11 cellular contexts compared by ENCODE assay signal in genomic region chr2:3179208-3179607, GRCh38.
A peak's percentile ranks its signal among the peaks of the same experiment; 100 is the strongest.
DNase-seq lines count a peak whose midpoint lies in the region; ATAC-seq, FAIRE-seq and TF ChIP-seq lines count a peak whose summit lies in the region.
"Had no signal": no experiment of that assay in that cellular context is flagged by ENCODE, and none has a peak within 500 bp of the region (broad histone marks: within the 10 kb centered on the region; RNA-seq: fewer than 3 reads in every experiment).

No MANE protein-coding gene starts in this region.

- intact Hi-C loops in Right ventricle myocardium superior (cut with DNase I) (no loop called here), left ventricle myocardium superior (cut with micrococcal nuclease) (no loop called here)

- ATAC-seq in Right ventricle myocardium superior (ENCODE audit: poor library complexity) = no peak
- no peak for ATAC-seq in left ventricle myocardium superior
- ATAC-seq: natural killer cell had no signal

- no peak overlapping the region for H3K4me3 Mint-ChIP-seq in type B pancreatic cell
- H3K4me3 Mint-ChIP-seq: natural killer cell had no signal

- H3K4me3 ChIP-seq in epithelial cell of proximal tubule (ENCODE audit: low read depth, low read length) = no peak overlapping the region

- DNase-seq in Right ventricle myocardium superior = peak; percentile 22
- DNase-seq in left ventricle myocardium superior = no peak
- DNase-seq in NCI-H1694 (lab: John Stamatoyannopoulos, UW) = peak; percentile 60
- no peak for DNase-seq in epithelial cell of proximal tubule (ENCODE audit: low read depth)
- no peak for DNase-seq in type B pancreatic cell (ENCODE audit: extremely low spot score, unreplicated experiment)
- DNase-seq in effector CD4-positive, alpha-beta T cell = no peak
- no peak for DNase-seq in foreskin melanocyte
- no peak for DNase-seq in H54 (ENCODE audit: insufficient read length, low spot score)
- DNase-seq: natural killer cell had no signal

- no peak for TF ChIP-seq POLR2A in H54 (IDR thresholded peaks at IDR 0.05; ENCODE audit: low read depth, low read length)

- H3K27ac Mint-ChIP-seq in type B pancreatic cell = no peak overlapping the region
- H3K27ac Mint-ChIP-seq: activated naive CD4-positive, alpha-beta T cell treated with anti-CD3 and anti-CD28 coated beads, Interleukin-2, amount 50 U/mL, for 72 hours; natural killer cell had no signal

- no peaks in the 10 kb centered on the region for H3K36me3 Mint-ChIP-seq in type B pancreatic cell
- H3K36me3 Mint-ChIP-seq: activated naive CD4-positive, alpha-beta T cell treated with anti-CD3 and anti-CD28 coated beads, Interleukin-2, amount 50 U/mL, for 72 hours; natural killer cell had no signal

- no peak for FAIRE-seq in H54 (lab: Jason Lieb, UNC)
- FAIRE-seq: HTR-8/SVneo had no signal

- H3K27me3 Mint-ChIP-seq in type B pancreatic cell = no peaks in the 10 kb centered on the region

- TF ChIP-seq CTCF in epithelial cell of proximal tubule (conservative IDR thresholded peaks at IDR 0.05; ENCODE audit: low read depth, low read length) = peak; percentile 34
- TF ChIP-seq CTCF in type B pancreatic cell (conservative IDR thresholded peaks at IDR 0.05) = peak; percentile 55

- peaks cover 10% of the 10 kb centered on the region for H3K9me3 Mint-ChIP-seq in type B pancreatic cell
- H3K9me3 Mint-ChIP-seq: activated naive CD4-positive, alpha-beta T cell treated with anti-CD3 and anti-CD28 coated beads, Interleukin-2, amount 50 U/mL, for 72 hours; natural killer cell had no signal

- H3K4me1 Mint-ChIP-seq in type B pancreatic cell (ENCODE audit: unreplicated experiment) = no peaks in the 10 kb centered on the region

Comparison
In these comparisons a context has a peak if more than half of its experiments do, and no peak if none do; other contexts are left out.
1. DNase-seq: peak in Right ventricle myocardium superior (single experiment) and NCI-H1694 (single experiment); none in left ventricle myocardium superior (single experiment), epithelial cell of proximal tubule (single experiment), type B pancreatic cell (single experiment), effector CD4-positive, alpha-beta T cell (single experiment), foreskin melanocyte (single experiment) and H54 (single experiment).